26 cellular contexts compared by ENCODE assay signal in the genomic region with DNA sequence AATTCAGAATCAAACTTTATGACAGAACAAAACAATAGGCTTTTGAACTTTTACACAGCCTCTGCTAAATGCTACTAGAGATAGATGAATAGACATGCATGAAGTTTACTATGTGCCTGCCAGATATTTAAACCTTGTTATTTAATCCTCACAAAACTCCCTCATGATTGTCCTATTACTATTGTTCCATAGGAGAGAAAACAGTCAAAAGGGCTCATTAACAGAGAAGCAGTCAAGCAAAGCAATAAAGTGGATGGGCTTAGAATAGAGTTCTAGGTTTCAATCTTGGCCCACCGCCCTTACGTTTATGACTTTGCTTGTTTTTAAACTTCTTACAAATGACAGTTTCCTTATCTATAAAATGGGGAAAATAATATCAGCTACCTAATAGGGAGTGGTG.
"Had no signal": no experiment of that assay in that cellular context is flagged by ENCODE, and none has a peak within 500 bp of the region (broad histone marks: within the 10 kb centered on the region; RNA-seq: fewer than 3 reads in every experiment).

No MANE protein-coding gene starts in this region.

- H3K27ac Mint-ChIP-seq: type B pancreatic cell had no signal

- H3K27ac ChIP-seq: esophagus muscularis mucosa, foreskin keratinocyte, gastroesophageal sphincter, heart left ventricle, hepatocyte, left lung, prostate gland, right atrium auricular region, testis, tibial artery had no signal

- H3K27me3 Mint-ChIP-seq: naive thymus-derived CD4-positive, alpha-beta T cell; type B pancreatic cell had no signal

- H3K9me3 ChIP-seq: esophagus muscularis mucosa, gastroesophageal sphincter, heart left ventricle, left lung, prostate gland, right atrium auricular region, testis, tibial artery had no signal

- DNase-seq: dermis blood vessel endothelial cell; effector memory CD4-positive, alpha-beta T cell; foreskin keratinocyte; heart left ventricle; left cardiac atrium; left lung; mesendoderm; midbrain; naive thymus-derived CD4-positive, alpha-beta T cell; nucleus accumbens; stimulated activated CD4-positive, alpha-beta T cell treated with anti-CD3 and anti-CD28 coated beads, Interleukin-2, amount 100 ng/mL, for 24 hours; stimulated activated CD4-positive, alpha-beta T cell treated with anti-CD3 and anti-CD28 coated beads, Interleukin-4, amount 100 ng/mL, for 24 hours; stimulated activated naive CD8-positive, alpha-beta T cell treated with anti-CD3 and anti-CD28 coated beads, Interleukin-15, Interleukin-2, amounts not matched to agents 100 U/mL and 50 U/mL, for 24 hours; substantia nigra; testis; tibial artery had no signal

- H3K4me2 ChIP-seq: hepatocyte had no signal

- H2AFZ ChIP-seq: hepatocyte had no signal

- H3K4me1 ChIP-seq: esophagus muscularis mucosa, foreskin keratinocyte, heart left ventricle, left lung, prostate gland, right atrium auricular region, testis, tibial artery had no signal

- H3K27me3 ChIP-seq: esophagus muscularis mucosa, foreskin keratinocyte, gastroesophageal sphincter, heart left ventricle, hepatocyte, left lung, right atrium auricular region, testis, tibial artery had no signal

- H3K4me3 ChIP-seq: esophagus muscularis mucosa, gastroesophageal sphincter, heart left ventricle, hepatocyte, left lung, prostate gland, right atrium auricular region, testis, tibial artery had no signal

- H3K9me3 Mint-ChIP-seq: naive thymus-derived CD4-positive, alpha-beta T cell; nephron; stimulated activated effector memory CD8-positive, alpha-beta T cell treated with anti-CD3 and anti-CD28 coated beads, Interleukin-12 subunit alpha, Interleukin-12 subunit beta, amount 100 ng/mL, for 72 hours; type B pancreatic cell had no signal

- H3K79me2 ChIP-seq: hepatocyte had no signal

- H3K4me1 Mint-ChIP-seq: nephron had no signal

- FAIRE-seq: endothelial cell of umbilical vein, islet of Langerhans had no signal

- H3K4me3 Mint-ChIP-seq: naive thymus-derived CD4-positive, alpha-beta T cell; nephron; stimulated activated effector memory CD8-positive, alpha-beta T cell treated with anti-CD3 and anti-CD28 coated beads, Interleukin-12 subunit alpha, Interleukin-12 subunit beta, amount 100 ng/mL, for 72 hours; type B pancreatic cell had no signal
